ENCODE assay signal across 8 cellular contexts in the genomic region with DNA sequence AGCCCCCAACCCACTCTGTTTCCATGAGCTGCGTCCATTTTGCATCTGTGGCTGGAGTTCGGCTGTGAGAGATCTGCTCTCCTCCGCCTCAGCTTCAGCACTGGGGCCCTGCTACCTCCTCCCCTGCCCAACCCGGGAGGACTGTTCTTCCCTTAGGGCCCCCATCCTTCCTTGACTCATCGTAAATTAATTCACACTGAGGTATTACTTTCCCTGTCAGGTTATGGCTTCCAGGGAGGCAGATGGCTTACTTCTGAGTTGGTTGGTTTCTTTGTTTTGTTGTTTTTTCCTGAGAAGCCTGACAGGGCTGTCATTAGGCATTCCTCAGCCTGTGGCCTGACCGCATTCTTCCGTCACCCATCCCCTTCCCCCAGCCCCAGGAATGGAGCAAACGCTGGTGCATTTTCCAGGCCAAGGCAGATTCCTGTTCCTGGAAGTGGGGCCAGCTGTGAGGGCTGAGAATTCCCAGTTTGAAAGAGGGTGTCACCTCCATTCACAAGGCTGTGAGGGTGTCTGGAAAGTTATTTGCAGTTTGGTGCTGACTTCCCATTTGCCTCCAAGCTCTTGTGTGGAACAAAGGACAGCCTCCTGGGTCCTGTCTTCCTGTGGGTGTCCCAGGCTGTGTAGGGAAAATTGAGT. TPM values are rescaled to one million over a fixed set of nuclear protein-coding genes. Genes with fewer than 3 reads are reported as not detected.
DNase-seq lines count a peak whose midpoint lies in the region; ATAC-seq and TF ChIP-seq lines count a peak whose summit lies in the region.

No MANE protein-coding gene starts in this region.

- peaks cover 4% of the 10 kb centered on the region for H3K9me3 Mint-ChIP-seq in activated CD4-positive, alpha-beta T cell treated with anti-CD3 and anti-CD28 coated beads for 36 hours (ENCODE audit: low read depth)

- peak overlapping the region; percentile 93 for H3K27ac ChIP-seq in cardiac muscle cell

- H3K27me3 Mint-ChIP-seq in activated CD4-positive, alpha-beta T cell treated with anti-CD3 and anti-CD28 coated beads for 36 hours, result no peaks in the 10 kb centered on the region

- TF ChIP-seq CTCF in cardiac muscle cell (IDR thresholded peaks at IDR 0.05; ENCODE audit: low read depth, low read length), result no peak

- H3K27ac Mint-ChIP-seq in activated CD4-positive, alpha-beta T cell treated with anti-CD3 and anti-CD28 coated beads for 36 hours, result no peak overlapping the region

- H3K36me3 ChIP-seq in cardiac muscle cell, result no peaks in the 10 kb centered on the region

- POLR2A ChIA-PET in activated CD4-positive, alpha-beta T cell treated with anti-CD3 and anti-CD28 coated beads for 36 hours (lab: Charles Lee), result no interaction called here

- DNase-seq in ELR (ENCODE audit: low read depth) (peak; percentile 98), cardiac muscle cell (ENCODE audit: low read depth in 1 of 2, low spot score in 1 of 2) (peak; percentile 71 to 98), retina (peak; percentile 86), RPMI8226 (no peak)
- no peak for DNase-seq in activated CD4-positive, alpha-beta T cell treated with anti-CD3 and anti-CD28 coated beads for 36 hours

- intact Hi-C loops in activated CD4-positive, alpha-beta T cell treated with anti-CD3 and anti-CD28 coated beads for 36 hours (cut with DNase I, micrococcal nuclease), result no loop called here

- no peaks in the 10 kb centered on the region for H3K27me3 ChIP-seq in cardiac muscle cell

- H3K4me1 ChIP-seq in cardiac muscle cell (ENCODE audit: low read depth), result peaks cover 27% of the 10 kb centered on the region

- no peaks in the 10 kb centered on the region for H3K9me3 ChIP-seq in cardiac muscle cell (ENCODE audit: low read depth)

- H3K4me3 ChIP-seq in cardiac muscle cell, result no peak overlapping the region

- H3K4me3 Mint-ChIP-seq in activated CD4-positive, alpha-beta T cell treated with anti-CD3 and anti-CD28 coated beads for 36 hours, result no peak overlapping the region

- CTCF ChIA-PET in activated CD4-positive, alpha-beta T cell treated with anti-CD3 and anti-CD28 coated beads for 36 hours (lab: Charles Lee), result no interaction called here

- peaks cover 3% of the 10 kb centered on the region for H3K4me1 Mint-ChIP-seq in activated CD4-positive, alpha-beta T cell treated with anti-CD3 and anti-CD28 coated beads for 36 hours

- ATAC-seq in SK-N-SH treated with all-trans-retinoic acid at 6 μM for 48 hours (peak; percentile 94), HG02759 (IDR thresholded peaks at IDR 0.05; ENCODE audit: unreplicated experiment) (no peak), GM18868 (IDR thresholded peaks at IDR 0.05; ENCODE audit: unreplicated experiment) (no peak)
- ATAC-seq in activated CD4-positive, alpha-beta T cell treated with anti-CD3 and anti-CD28 coated beads for 36 hours, result no peak

- H3K36me3 Mint-ChIP-seq in activated CD4-positive, alpha-beta T cell treated with anti-CD3 and anti-CD28 coated beads for 36 hours (ENCODE audit: low read depth), result no peaks in the 10 kb centered on the region

TF ChIP-seq in SK-N-SH treated with all-trans-retinoic acid at 6 μM for 48 hours, 23 proteins besides CTCF, POLR2A, EP300 and RAD21:
- TF ChIP-seq, protein P1, sequence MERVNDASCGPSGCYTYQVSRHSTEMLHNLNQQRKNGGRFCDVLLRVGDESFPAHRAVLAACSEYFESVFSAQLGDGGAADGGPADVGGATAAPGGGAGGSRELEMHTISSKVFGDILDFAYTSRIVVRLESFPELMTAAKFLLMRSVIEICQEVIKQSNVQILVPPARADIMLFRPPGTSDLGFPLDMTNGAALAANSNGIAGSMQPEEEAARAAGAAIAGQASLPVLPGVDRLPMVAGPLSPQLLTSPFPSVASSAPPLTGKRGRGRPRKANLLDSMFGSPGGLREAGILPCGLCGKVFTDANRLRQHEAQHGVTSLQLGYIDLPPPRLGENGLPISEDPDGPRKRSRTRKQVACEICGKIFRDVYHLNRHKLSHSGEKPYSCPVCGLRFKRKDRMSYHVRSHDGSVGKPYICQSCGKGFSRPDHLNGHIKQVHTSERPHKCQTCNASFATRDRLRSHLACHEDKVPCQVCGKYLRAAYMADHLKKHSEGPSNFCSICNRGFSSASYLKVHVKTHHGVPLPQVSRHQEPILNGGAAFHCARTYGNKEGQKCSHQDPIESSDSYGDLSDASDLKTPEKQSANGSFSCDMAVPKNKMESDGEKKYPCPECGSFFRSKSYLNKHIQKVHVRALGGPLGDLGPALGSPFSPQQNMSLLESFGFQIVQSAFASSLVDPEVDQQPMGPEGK (CRISPR knock-in tag; IDR thresholded peaks at IDR 0.05; ENCODE audit: borderline replicate concordance), result peak; percentile 99
- TF ChIP-seq ZNF8 (CRISPR knock-in tag; IDR thresholded peaks at IDR 0.05) (0 out of 2 replicates have a peak, but pooled peaks have one; percentile 38), ZFP30 (CRISPR knock-in tag; IDR thresholded peaks at IDR 0.05) (no peak), RARB (CRISPR knock-in tag; IDR thresholded peaks at IDR 0.05) (peak; percentile 88), GLIS3 (CRISPR knock-in tag; IDR thresholded peaks at IDR 0.05) (no peak), PPARA (CRISPR knock-in tag; IDR thresholded peaks at IDR 0.05; ENCODE audit: borderline replicate concordance) (no peak), OSR1 (CRISPR knock-in tag; IDR thresholded peaks at IDR 0.05) (0 out of 2 replicates have a peak, but pooled peaks have one; percentile 24), ZNF70 (CRISPR knock-in tag; IDR thresholded peaks at IDR 0.05) (no peak), BACH2 (CRISPR knock-in tag; IDR thresholded peaks at IDR 0.05; ENCODE audit: borderline replicate concordance) (no peak), TCF4 (CRISPR knock-in tag; IDR thresholded peaks at IDR 0.05; ENCODE audit: borderline replicate concordance) (peak; percentile 51; the same call in 1 of the 2 replicates), ESRRG (CRISPR knock-in tag; IDR thresholded peaks at IDR 0.05) (no peak; the same call in 1 of the 2 replicates), TOX (CRISPR knock-in tag; IDR thresholded peaks at IDR 0.05; ENCODE audit: borderline replicate concordance) (peak; percentile 78; the same call in 1 of the 2 replicates), SNAI2 (CRISPR knock-in tag; IDR thresholded peaks at IDR 0.05) (peak; percentile 82), ISL1 (CRISPR knock-in tag; IDR thresholded peaks at IDR 0.05) (peak; percentile 91), ZC3H10 (CRISPR knock-in tag; IDR thresholded peaks at IDR 0.05) (peak; percentile 61), CSDC2 (CRISPR knock-in tag; IDR thresholded peaks at IDR 0.05) (peak; percentile 17; the same call in 1 of the 2 replicates), ZNF565 (CRISPR knock-in tag; conservative IDR thresholded peaks at IDR 0.05; ENCODE audit: low read depth) (0 out of 2 replicates have a peak, but pooled peaks have one; percentile 70)
- TF ChIP-seq, protein P2, sequence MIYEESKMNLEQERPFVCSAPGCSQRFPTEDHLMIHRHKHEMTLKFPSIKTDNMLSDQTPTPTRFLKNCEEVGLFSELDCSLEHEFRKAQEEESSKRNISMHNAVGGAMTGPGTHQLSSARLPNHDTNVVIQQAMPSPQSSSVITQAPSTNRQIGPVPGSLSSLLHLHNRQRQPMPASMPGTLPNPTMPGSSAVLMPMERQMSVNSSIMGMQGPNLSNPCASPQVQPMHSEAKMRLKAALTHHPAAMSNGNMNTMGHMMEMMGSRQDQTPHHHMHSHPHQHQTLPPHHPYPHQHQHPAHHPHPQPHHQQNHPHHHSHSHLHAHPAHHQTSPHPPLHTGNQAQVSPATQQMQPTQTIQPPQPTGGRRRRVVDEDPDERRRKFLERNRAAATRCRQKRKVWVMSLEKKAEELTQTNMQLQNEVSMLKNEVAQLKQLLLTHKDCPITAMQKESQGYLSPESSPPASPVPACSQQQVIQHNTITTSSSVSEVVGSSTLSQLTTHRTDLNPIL (CRISPR knock-in tag; IDR thresholded peaks at IDR 0.05; ENCODE audit: low read depth), result peak; percentile 84; the same call in 1 of the 2 replicates
- TF ChIP-seq, protein P3, sequence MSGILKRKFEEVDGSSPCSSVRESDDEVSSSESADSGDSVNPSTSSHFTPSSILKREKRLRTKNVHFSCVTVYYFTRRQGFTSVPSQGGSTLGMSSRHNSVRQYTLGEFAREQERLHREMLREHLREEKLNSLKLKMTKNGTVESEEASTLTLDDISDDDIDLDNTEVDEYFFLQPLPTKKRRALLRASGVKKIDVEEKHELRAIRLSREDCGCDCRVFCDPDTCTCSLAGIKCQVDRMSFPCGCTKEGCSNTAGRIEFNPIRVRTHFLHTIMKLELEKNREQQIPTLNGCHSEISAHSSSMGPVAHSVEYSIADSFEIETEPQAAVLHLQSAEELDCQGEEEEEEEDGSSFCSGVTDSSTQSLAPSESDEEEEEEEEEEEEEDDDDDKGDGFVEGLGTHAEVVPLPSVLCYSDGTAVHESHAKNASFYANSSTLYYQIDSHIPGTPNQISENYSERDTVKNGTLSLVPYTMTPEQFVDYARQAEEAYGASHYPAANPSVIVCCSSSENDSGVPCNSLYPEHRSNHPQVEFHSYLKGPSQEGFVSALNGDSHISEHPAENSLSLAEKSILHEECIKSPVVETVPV (CRISPR knock-in tag; IDR thresholded peaks at IDR 0.05), result peak; percentile 31; the same call in 1 of the 2 replicates

RNA-seq across cellular contexts. Expression of a gene that starts 11.6 kb away (rescaled TPM):
- not detected in 2 replicates for total RNA-seq in cardiac muscle cell
- polyA plus RNA-seq in cardiac muscle cell, result 0.98 TPM in 1 of 2 replicates, not detected in the other
- total RNA-seq in activated CD4-positive, alpha-beta T cell treated with anti-CD3 and anti-CD28 coated beads for 36 hours, result under 1 TPM; 0.39 to 0.56 TPM

RNA-seq across cellular contexts. Expression of a gene that starts 24.1 kb away (rescaled TPM):
- 3.3 and 4.3 TPM in 2 replicates for total RNA-seq in cardiac muscle cell
- polyA plus RNA-seq in cardiac muscle cell, result 3.5 and 6.2 TPM in 2 replicates
- total RNA-seq in activated CD4-positive, alpha-beta T cell treated with anti-CD3 and anti-CD28 coated beads for 36 hours, result not detected

Comparison
In these comparisons a context has a peak if more than half of its experiments do, and no peak if none do; other contexts are left out.
1. DNase-seq: peak in ELR (single experiment), cardiac muscle cell (2 of 2) and retina (single experiment); none in RPMI8226 (single experiment) and activated CD4-positive, alpha-beta T cell treated with anti-CD3 and anti-CD28 coated beads for 36 hours (single experiment).